ENCODE assay signal across 20 cellular contexts in the genomic region with DNA sequence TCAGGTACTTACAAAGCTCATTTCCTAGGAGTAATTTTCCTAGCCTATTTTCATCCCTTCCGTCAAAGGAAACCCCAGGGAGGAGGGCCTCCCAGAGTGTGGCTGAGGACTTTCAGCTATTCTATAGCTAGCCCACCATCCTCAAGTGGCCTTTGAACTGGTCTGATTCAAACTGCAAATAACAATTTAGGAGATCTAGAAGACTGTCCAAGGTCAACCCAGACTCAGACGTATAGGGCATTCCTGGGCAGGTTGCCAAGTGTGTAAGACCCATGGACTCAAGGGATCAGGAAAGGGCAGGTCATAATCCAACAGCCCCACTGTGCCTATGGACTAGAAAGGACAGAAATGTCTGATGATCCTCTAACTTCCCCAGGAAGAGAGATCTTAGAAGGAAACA.
"Had no signal": no experiment of that assay in that cellular context is flagged by ENCODE, and none has a peak within 500 bp of the region (broad histone marks: within the 10 kb centered on the region; RNA-seq: fewer than 3 reads in every experiment).

No MANE protein-coding gene starts in this region.

- H3K9me3 ChIP-seq: heart left ventricle, pancreas, suprapubic skin, thyroid gland, upper lobe of left lung, uterus had no signal

- H3K9me3 Mint-ChIP-seq: naive thymus-derived CD4-positive, alpha-beta T cell; stimulated activated effector memory CD8-positive, alpha-beta T cell treated with anti-CD3 and anti-CD28 coated beads, Interleukin-12 subunit alpha, Interleukin-12 subunit beta, amount 100 ng/mL, for 72 hours had no signal

- H3K36me3 ChIP-seq: heart left ventricle, pancreas, suprapubic skin, thyroid gland, upper lobe of left lung, uterus had no signal

- H3K4me3 Mint-ChIP-seq: stimulated activated effector memory CD8-positive, alpha-beta T cell treated with anti-CD3 and anti-CD28 coated beads, Interleukin-12 subunit alpha, Interleukin-12 subunit beta, amount 100 ng/mL, for 72 hours had no signal

- H3K27me3 ChIP-seq: dorsolateral prefrontal cortex, heart left ventricle, pancreas, suprapubic skin, thyroid gland, upper lobe of left lung, uterus had no signal

- H3K27ac ChIP-seq: heart left ventricle, pancreas, suprapubic skin, thyroid gland, upper lobe of left lung, uterus had no signal

- H3K4me3 ChIP-seq: heart left ventricle, pancreas, suprapubic skin, thyroid gland, upper lobe of left lung, uterus had no signal

- H3K36me3 Mint-ChIP-seq: naive thymus-derived CD4-positive, alpha-beta T cell; stimulated activated effector memory CD8-positive, alpha-beta T cell treated with anti-CD3 and anti-CD28 coated beads, Interleukin-12 subunit alpha, Interleukin-12 subunit beta, amount 100 ng/mL, for 72 hours had no signal

- DNase-seq: cortex of kidney; dorsolateral prefrontal cortex; effector CD8-positive, alpha-beta T cell; heart left ventricle; hypothalamus; kidney glomerular epithelial cell; naive thymus-derived CD4-positive, alpha-beta T cell; occipital lobe; pancreas; right cardiac atrium; stimulated activated CD4-positive, alpha-beta T cell treated with anti-CD3 and anti-CD28 coated beads, Interleukin-4, amount 100 ng/mL, for 1 hour; stimulated activated CD8-positive, alpha-beta memory T cell treated with anti-CD3 and anti-CD28 coated beads, Interleukin-4, amount 100 ng/mL, for 48 hours; stimulated activated naive CD8-positive, alpha-beta T cell treated with anti-CD3 and anti-CD28 coated beads, Interleukin-15, Interleukin-2, amounts not matched to agents 100 U/mL and 50 U/mL, for 24 hours; thyroid gland; upper lobe of left lung; uterus had no signal

- ATAC-seq: esophagus mucosa; heart left ventricle; naive thymus-derived CD4-positive, alpha-beta T cell; pancreas; right cardiac atrium; stimulated activated effector memory CD8-positive, alpha-beta T cell treated with anti-CD3 and anti-CD28 coated beads, Interleukin-12 subunit alpha, Interleukin-12 subunit beta, amount 100 ng/mL, for 72 hours; stimulated activated naive CD8-positive, alpha-beta T cell treated with anti-CD3 and anti-CD28 coated beads, Interleukin-15, Interleukin-2, amounts not matched to agents 100 U/mL and 50 U/mL, for 24 hours had no signal

- H3K4me1 Mint-ChIP-seq: stimulated activated effector memory CD8-positive, alpha-beta T cell treated with anti-CD3 and anti-CD28 coated beads, Interleukin-12 subunit alpha, Interleukin-12 subunit beta, amount 100 ng/mL, for 72 hours had no signal

- H3K4me1 ChIP-seq: thyroid gland, uterus had no signal

- H3K27ac Mint-ChIP-seq: progenitor cell of endocrine pancreas; stimulated activated effector memory CD8-positive, alpha-beta T cell treated with anti-CD3 and anti-CD28 coated beads, Interleukin-12 subunit alpha, Interleukin-12 subunit beta, amount 100 ng/mL, for 72 hours had no signal
